1 cellular context compared by ENCODE assay signal in genomic region chr19:14366529-14366928, GRCh38.
TF ChIP-seq lines count a peak whose summit lies in the region.

No MANE protein-coding gene starts in this region.

TF ChIP-seq in K562, 482 proteins besides CTCF, POLR2A, EP300 and RAD21 (continued from another document):
- no peak for TF ChIP-seq NCOR1 (IDR thresholded peaks at IDR 0.05)
- TF ChIP-seq MCM2 (IDR thresholded peaks at IDR 0.05; ENCODE audit: low read depth), result no peak
- peak; percentile 86 for TF ChIP-seq NFYB (IDR thresholded peaks at IDR 0.05; ENCODE audit: extremely low read depth, insufficient read length)
- TF ChIP-seq CBFA2T2 (conservative IDR thresholded peaks at IDR 0.05), result peak; percentile 80
- no peak for TF ChIP-seq POLR2H (tag; IDR thresholded peaks at IDR 0.05; ENCODE audit: low read depth)
- peak in 1 of 2 experiments; percentile 54; a peak in 2 of 4 replicates for TF ChIP-seq MNT (conservative IDR thresholded peaks at IDR 0.05)
- no peak for TF ChIP-seq ZBTB26 (CRISPR knock-in tag; IDR thresholded peaks at IDR 0.05)
- TF ChIP-seq FOXK2 (conservative IDR thresholded peaks at IDR 0.05 in 1 of 2, IDR thresholded peaks at IDR 0.05 in 1 of 2; ENCODE audit: low read depth in 2 of 2), result 0 out of 4 replicates have a peak, but pooled peaks of 1 of the 2 experiments have one; percentile 19
- peak; percentile 95 for TF ChIP-seq TFE3 (CRISPR knock-in tag; IDR thresholded peaks at IDR 0.05)
- TF ChIP-seq PKNOX1 (IDR thresholded peaks at IDR 0.05), result peak; percentile 46; the same call in 1 of the 2 replicates
- peak; percentile 97 for TF ChIP-seq RAD51 (IDR thresholded peaks at IDR 0.05; ENCODE audit: borderline replicate concordance, low read depth)
- TF ChIP-seq NUFIP1 (IDR thresholded peaks at IDR 0.05; ENCODE audit: partially characterized antibody), result no peak
- no peak for TF ChIP-seq RBM17 (IDR thresholded peaks at IDR 0.05; ENCODE audit: borderline replicate concordance, low read depth, low read length)
- TF ChIP-seq CHD2 (IDR thresholded peaks at IDR 0.05; ENCODE audit: low read depth, low read length), result peak; percentile 56
- peak; percentile 83 for TF ChIP-seq MAX (CRISPR knock-in tag; IDR thresholded peaks at IDR 0.05)
- peak; percentile 66 for TF ChIP-seq NFIC (IDR thresholded peaks at IDR 0.05)
- TF ChIP-seq NRF1 (conservative IDR thresholded peaks at IDR 0.05 in 1 of 2, IDR thresholded peaks at IDR 0.05 in 1 of 2), result 0 out of 4 replicates have a peak, but pooled peaks of 1 of the 2 experiments have one; percentile 12
- TF ChIP-seq EZH2 (IDR thresholded peaks at IDR 0.05; ENCODE audit: borderline replicate concordance, low read depth, low read length), result no peak
- TF ChIP-seq USF2 (CRISPR knock-in tag; IDR thresholded peaks at IDR 0.05), result peak; percentile 98
- no peak for TF ChIP-seq MAFK (IDR thresholded peaks at IDR 0.05; ENCODE audit: low read length)
- peak; percentile 95 for TF ChIP-seq TOE1 (IDR thresholded peaks at IDR 0.05; ENCODE audit: borderline replicate concordance)
- no peak for TF ChIP-seq TOE1 (CRISPR knock-in tag; IDR thresholded peaks at IDR 0.05; ENCODE audit: borderline replicate concordance, low read depth)
- no peak for TF ChIP-seq HDAC3 (IDR thresholded peaks at IDR 0.05; ENCODE audit: borderline replicate concordance, partially characterized antibody)
- TF ChIP-seq ZNF766 (CRISPR knock-in tag; conservative IDR thresholded peaks at IDR 0.05), result 0 out of 2 replicates have a peak, but pooled peaks have one; percentile 25
